ENCODE assay signal across 1 cellular context in the genomic region with DNA sequence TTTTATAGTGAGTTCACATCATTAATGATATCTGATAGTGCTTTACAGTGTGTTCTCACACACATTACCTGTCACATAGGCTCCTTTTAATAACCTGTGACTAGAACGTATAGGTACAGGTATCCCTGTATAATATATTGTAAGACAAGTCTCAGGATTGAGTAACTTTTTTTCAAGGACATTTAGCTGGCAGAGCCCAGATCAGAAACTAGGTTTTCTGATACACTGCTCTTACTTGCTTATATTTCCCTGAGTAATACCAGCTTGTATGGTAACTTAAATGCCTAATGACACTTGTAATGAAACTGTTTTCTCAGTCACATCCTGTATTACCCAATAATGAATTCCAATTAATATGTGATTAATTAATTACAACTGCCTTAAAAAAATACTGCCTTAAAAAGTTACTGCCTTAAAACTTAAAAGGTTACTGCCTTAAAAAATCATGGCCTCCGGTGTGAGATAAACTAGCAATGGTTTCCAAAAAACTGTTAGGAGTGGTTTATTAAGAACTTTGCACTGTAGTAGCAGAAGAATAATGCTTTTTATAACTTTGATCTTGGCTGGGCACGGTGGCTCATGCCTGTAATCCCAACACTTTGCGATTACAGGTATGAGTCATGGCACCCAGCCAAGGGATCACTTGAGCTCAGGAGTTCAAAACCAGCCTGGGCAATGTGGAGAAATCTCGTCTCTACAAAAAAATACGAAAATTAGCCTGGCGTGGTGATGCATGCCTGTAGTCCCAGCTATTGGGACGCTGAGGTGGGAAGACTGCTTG.
TF ChIP-seq lines count a peak whose summit lies in the region.

No MANE protein-coding gene starts in this region.

TF ChIP-seq in endothelial cell of umbilical vein, 7 proteins besides CTCF, POLR2A, EP300 and RAD21 (continued from another document):
- TF ChIP-seq, protein P1, sequence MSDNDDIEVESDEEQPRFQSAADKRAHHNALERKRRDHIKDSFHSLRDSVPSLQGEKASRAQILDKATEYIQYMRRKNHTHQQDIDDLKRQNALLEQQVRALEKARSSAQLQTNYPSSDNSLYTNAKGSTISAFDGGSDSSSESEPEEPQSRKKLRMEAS (IDR thresholded peaks at IDR 0.05; ENCODE audit: insufficient read depth, insufficient read length): no peak
- TF ChIP-seq POLR2AphosphoS5 (IDR thresholded peaks at IDR 0.05; ENCODE audit: insufficient read depth, low read depth, low read length) (no peak), EZH2 (IDR thresholded peaks at IDR 0.05; ENCODE audit: borderline replicate concordance, low read depth, low read length, severe bottlenecking) (no peak), JUN (IDR thresholded peaks at IDR 0.05; ENCODE audit: borderline replicate concordance, insufficient read depth, insufficient read length, low read depth) (no peak)
